1 cellular context compared by ENCODE assay signal in the genomic region with DNA sequence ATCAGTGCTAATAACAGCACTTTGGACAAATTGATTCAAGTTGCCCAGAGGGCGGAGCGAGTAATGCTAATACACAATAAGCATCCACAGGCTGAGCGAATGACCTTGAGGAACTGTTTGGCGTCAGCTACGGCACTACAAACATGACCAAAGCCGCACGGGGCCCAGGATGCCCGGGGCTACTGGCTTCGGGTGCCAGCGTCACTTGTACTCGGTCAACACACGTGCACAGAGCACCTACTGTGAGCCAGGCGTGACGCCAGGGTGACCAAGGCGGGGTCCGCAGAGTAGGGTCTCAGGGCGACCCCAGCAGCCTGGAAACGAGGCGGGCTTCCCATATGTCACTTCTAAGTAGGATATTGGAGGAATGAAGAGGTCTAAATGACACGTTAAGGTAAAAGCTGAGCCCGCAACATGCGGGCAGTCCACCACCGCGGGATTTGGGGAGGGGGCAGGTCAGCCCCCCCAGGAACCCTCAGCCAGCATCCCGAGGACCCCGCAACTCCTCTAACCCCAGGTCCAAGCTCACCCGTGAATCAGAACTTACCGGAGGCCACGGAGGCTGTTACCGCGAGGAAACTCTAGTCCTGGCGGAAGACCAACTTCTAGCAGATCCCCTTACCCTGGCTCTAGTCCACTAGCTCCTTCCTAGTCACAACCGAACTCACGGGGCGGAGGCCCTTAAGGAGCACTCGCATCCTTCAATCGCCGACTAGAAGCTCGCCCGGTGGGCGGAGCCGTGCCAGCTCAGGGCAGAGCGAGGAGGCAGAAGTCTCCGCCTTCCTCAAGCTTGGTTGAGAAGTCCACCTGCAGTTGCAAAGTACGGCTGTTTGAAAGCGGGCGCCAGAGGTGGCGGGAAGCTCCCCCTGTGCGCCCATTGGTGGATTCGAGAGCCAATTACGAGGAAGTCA.
TF ChIP-seq lines count a peak whose summit lies in the region.

A gene with protein sequence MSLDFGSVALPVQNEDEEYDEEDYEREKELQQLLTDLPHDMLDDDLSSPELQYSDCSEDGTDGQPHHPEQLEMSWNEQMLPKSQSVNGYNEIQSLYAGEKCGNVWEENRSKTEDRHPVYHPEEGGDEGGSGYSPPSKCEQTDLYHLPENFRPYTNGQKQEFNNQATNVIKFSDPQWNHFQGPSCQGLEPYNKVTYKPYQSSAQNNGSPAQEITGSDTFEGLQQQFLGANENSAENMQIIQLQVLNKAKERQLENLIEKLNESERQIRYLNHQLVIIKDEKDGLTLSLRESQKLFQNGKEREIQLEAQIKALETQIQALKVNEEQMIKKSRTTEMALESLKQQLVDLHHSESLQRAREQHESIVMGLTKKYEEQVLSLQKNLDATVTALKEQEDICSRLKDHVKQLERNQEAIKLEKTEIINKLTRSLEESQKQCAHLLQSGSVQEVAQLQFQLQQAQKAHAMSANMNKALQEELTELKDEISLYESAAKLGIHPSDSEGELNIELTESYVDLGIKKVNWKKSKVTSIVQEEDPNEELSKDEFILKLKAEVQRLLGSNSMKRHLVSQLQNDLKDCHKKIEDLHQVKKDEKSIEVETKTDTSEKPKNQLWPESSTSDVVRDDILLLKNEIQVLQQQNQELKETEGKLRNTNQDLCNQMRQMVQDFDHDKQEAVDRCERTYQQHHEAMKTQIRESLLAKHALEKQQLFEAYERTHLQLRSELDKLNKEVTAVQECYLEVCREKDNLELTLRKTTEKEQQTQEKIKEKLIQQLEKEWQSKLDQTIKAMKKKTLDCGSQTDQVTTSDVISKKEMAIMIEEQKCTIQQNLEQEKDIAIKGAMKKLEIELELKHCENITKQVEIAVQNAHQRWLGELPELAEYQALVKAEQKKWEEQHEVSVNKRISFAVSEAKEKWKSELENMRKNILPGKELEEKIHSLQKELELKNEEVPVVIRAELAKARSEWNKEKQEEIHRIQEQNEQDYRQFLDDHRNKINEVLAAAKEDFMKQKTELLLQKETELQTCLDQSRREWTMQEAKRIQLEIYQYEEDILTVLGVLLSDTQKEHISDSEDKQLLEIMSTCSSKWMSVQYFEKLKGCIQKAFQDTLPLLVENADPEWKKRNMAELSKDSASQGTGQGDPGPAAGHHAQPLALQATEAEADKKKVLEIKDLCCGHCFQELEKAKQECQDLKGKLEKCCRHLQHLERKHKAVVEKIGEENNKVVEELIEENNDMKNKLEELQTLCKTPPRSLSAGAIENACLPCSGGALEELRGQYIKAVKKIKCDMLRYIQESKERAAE (N-terminal part only) (minus strand): TSS at position 656 of the 911 bp plus-strand sequence. CDS start 5,420 bp downstream, outside the sequence.

TF ChIP-seq in HepG2, 621 proteins besides CTCF, POLR2A, EP300 and RAD21 (continued from another document and continues in another):
- TF ChIP-seq, protein P1, sequence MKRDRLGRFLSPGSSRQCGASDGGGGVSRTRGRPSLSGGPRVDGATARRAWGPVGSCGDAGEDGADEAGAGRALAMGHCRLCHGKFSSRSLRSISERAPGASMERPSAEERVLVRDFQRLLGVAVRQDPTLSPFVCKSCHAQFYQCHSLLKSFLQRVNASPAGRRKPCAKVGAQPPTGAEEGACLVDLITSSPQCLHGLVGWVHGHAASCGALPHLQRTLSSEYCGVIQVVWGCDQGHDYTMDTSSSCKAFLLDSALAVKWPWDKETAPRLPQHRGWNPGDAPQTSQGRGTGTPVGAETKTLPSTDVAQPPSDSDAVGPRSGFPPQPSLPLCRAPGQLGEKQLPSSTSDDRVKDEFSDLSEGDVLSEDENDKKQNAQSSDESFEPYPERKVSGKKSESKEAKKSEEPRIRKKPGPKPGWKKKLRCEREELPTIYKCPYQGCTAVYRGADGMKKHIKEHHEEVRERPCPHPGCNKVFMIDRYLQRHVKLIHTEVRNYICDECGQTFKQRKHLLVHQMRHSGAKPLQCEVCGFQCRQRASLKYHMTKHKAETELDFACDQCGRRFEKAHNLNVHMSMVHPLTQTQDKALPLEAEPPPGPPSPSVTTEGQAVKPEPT (CRISPR knock-in tag; IDR thresholded peaks at IDR 0.05; ENCODE audit: low read depth), result no peak
- TF ChIP-seq, protein P2, sequence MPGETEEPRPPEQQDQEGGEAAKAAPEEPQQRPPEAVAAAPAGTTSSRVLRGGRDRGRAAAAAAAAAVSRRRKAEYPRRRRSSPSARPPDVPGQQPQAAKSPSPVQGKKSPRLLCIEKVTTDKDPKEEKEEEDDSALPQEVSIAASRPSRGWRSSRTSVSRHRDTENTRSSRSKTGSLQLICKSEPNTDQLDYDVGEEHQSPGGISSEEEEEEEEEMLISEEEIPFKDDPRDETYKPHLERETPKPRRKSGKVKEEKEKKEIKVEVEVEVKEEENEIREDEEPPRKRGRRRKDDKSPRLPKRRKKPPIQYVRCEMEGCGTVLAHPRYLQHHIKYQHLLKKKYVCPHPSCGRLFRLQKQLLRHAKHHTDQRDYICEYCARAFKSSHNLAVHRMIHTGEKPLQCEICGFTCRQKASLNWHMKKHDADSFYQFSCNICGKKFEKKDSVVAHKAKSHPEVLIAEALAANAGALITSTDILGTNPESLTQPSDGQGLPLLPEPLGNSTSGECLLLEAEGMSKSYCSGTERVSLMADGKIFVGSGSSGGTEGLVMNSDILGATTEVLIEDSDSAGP (CRISPR knock-in tag; IDR thresholded peaks at IDR 0.05; ENCODE audit: borderline replicate concordance), result peak; percentile 72; the same call in 1 of the 2 replicates
- peak; percentile 86; the same call in 1 of the 2 replicates for TF ChIP-seq GABPB1 (CRISPR knock-in tag; IDR thresholded peaks at IDR 0.05)
- TF ChIP-seq, protein P3, sequence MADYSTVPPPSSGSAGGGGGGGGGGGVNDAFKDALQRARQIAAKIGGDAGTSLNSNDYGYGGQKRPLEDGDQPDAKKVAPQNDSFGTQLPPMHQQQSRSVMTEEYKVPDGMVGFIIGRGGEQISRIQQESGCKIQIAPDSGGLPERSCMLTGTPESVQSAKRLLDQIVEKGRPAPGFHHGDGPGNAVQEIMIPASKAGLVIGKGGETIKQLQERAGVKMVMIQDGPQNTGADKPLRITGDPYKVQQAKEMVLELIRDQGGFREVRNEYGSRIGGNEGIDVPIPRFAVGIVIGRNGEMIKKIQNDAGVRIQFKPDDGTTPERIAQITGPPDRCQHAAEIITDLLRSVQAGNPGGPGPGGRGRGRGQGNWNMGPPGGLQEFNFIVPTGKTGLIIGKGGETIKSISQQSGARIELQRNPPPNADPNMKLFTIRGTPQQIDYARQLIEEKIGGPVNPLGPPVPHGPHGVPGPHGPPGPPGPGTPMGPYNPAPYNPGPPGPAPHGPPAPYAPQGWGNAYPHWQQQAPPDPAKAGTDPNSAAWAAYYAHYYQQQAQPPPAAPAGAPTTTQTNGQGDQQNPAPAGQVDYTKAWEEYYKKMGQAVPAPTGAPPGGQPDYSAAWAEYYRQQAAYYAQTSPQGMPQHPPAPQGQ (CRISPR knock-in tag; IDR thresholded peaks at IDR 0.05; ENCODE audit: borderline replicate concordance), result no peak
- peak; percentile 38; the same call in 1 of the 2 replicates for TF ChIP-seq MXD4 (CRISPR knock-in tag; IDR thresholded peaks at IDR 0.05)
- TF ChIP-seq, protein P4, sequence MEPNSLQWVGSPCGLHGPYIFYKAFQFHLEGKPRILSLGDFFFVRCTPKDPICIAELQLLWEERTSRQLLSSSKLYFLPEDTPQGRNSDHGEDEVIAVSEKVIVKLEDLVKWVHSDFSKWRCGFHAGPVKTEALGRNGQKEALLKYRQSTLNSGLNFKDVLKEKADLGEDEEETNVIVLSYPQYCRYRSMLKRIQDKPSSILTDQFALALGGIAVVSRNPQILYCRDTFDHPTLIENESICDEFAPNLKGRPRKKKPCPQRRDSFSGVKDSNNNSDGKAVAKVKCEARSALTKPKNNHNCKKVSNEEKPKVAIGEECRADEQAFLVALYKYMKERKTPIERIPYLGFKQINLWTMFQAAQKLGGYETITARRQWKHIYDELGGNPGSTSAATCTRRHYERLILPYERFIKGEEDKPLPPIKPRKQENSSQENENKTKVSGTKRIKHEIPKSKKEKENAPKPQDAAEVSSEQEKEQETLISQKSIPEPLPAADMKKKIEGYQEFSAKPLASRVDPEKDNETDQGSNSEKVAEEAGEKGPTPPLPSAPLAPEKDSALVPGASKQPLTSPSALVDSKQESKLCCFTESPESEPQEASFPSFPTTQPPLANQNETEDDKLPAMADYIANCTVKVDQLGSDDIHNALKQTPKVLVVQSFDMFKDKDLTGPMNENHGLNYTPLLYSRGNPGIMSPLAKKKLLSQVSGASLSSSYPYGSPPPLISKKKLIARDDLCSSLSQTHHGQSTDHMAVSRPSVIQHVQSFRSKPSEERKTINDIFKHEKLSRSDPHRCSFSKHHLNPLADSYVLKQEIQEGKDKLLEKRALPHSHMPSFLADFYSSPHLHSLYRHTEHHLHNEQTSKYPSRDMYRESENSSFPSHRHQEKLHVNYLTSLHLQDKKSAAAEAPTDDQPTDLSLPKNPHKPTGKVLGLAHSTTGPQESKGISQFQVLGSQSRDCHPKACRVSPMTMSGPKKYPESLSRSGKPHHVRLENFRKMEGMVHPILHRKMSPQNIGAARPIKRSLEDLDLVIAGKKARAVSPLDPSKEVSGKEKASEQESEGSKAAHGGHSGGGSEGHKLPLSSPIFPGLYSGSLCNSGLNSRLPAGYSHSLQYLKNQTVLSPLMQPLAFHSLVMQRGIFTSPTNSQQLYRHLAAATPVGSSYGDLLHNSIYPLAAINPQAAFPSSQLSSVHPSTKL (CRISPR knock-in tag; IDR thresholded peaks at IDR 0.05), result no peak
- TF ChIP-seq HDAC1 (CRISPR knock-in tag; IDR thresholded peaks at IDR 0.05), result peak; percentile 98
- no peak for TF ChIP-seq MTF2 (CRISPR knock-in tag; IDR thresholded peaks at IDR 0.05; ENCODE audit: borderline replicate concordance)
- TF ChIP-seq, protein P5, sequence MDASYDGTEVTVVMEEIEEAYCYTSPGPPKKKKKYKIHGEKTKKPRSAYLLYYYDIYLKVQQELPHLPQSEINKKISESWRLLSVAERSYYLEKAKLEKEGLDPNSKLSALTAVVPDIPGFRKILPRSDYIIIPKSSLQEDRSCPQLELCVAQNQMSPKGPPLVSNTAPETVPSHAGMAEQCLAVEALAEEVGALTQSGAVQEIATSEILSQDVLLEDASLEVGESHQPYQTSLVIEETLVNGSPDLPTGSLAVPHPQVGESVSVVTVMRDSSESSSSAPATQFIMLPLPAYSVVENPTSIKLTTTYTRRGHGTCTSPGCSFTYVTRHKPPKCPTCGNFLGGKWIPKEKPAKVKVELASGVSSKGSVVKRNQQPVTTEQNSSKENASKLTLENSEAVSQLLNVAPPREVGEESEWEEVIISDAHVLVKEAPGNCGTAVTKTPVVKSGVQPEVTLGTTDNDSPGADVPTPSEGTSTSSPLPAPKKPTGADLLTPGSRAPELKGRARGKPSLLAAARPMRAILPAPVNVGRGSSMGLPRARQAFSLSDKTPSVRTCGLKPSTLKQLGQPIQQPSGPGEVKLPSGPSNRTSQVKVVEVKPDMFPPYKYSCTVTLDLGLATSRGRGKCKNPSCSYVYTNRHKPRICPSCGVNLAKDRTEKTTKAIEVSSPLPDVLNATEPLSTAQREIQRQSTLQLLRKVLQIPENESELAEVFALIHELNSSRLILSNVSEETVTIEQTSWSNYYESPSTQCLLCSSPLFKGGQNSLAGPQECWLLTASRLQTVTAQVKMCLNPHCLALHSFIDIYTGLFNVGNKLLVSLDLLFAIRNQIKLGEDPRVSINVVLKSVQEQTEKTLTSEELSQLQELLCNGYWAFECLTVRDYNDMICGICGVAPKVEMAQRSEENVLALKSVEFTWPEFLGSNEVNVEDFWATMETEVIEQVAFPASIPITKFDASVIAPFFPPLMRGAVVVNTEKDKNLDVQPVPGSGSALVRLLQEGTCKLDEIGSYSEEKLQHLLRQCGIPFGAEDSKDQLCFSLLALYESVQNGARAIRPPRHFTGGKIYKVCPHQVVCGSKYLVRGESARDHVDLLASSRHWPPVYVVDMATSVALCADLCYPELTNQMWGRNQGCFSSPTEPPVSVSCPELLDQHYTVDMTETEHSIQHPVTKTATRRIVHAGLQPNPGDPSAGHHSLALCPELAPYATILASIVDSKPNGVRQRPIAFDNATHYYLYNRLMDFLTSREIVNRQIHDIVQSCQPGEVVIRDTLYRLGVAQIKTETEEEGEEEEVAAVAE (CRISPR knock-in tag; IDR thresholded peaks at IDR 0.05; ENCODE audit: borderline replicate concordance), result no peak
- TF ChIP-seq ZNF468 (CRISPR knock-in tag; IDR thresholded peaks at IDR 0.05), result no peak
- TF ChIP-seq FOXM1 (CRISPR knock-in tag; IDR thresholded peaks at IDR 0.05), result no peak
- no peak for TF ChIP-seq ZNF205 (CRISPR knock-in tag; IDR thresholded peaks at IDR 0.05)
- TF ChIP-seq ATRX (CRISPR knock-in tag; IDR thresholded peaks at IDR 0.05; ENCODE audit: borderline replicate concordance), result no peak
- TF ChIP-seq, protein P6, sequence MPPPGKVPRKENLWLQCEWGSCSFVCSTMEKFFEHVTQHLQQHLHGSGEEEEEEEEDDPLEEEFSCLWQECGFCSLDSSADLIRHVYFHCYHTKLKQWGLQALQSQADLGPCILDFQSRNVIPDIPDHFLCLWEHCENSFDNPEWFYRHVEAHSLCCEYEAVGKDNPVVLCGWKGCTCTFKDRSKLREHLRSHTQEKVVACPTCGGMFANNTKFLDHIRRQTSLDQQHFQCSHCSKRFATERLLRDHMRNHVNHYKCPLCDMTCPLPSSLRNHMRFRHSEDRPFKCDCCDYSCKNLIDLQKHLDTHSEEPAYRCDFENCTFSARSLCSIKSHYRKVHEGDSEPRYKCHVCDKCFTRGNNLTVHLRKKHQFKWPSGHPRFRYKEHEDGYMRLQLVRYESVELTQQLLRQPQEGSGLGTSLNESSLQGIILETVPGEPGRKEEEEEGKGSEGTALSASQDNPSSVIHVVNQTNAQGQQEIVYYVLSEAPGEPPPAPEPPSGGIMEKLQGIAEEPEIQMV (CRISPR knock-in tag; IDR thresholded peaks at IDR 0.05; ENCODE audit: low read depth), result peak; percentile 28; the same call in 1 of the 2 replicates
- peak; percentile 89 for TF ChIP-seq SP5 (CRISPR knock-in tag; IDR thresholded peaks at IDR 0.05; ENCODE audit: borderline replicate concordance, low read depth)
- TF ChIP-seq ZC3H13 (CRISPR knock-in tag; IDR thresholded peaks at IDR 0.05), result no peak
- TF ChIP-seq ZNF816 (CRISPR knock-in tag; IDR thresholded peaks at IDR 0.05; ENCODE audit: borderline replicate concordance), result no peak; the same call in 1 of the 2 replicates
- TF ChIP-seq ZSCAN21 (CRISPR knock-in tag; IDR thresholded peaks at IDR 0.05; ENCODE audit: borderline replicate concordance), result no peak; the same call in 1 of the 2 replicates
- TF ChIP-seq RBM22 (optimal IDR thresholded peaks at IDR 0.05; ENCODE audit: low read length), result no peak
- TF ChIP-seq RELA (CRISPR knock-in tag; IDR thresholded peaks at IDR 0.05), result no peak
- TF ChIP-seq, protein P7, sequence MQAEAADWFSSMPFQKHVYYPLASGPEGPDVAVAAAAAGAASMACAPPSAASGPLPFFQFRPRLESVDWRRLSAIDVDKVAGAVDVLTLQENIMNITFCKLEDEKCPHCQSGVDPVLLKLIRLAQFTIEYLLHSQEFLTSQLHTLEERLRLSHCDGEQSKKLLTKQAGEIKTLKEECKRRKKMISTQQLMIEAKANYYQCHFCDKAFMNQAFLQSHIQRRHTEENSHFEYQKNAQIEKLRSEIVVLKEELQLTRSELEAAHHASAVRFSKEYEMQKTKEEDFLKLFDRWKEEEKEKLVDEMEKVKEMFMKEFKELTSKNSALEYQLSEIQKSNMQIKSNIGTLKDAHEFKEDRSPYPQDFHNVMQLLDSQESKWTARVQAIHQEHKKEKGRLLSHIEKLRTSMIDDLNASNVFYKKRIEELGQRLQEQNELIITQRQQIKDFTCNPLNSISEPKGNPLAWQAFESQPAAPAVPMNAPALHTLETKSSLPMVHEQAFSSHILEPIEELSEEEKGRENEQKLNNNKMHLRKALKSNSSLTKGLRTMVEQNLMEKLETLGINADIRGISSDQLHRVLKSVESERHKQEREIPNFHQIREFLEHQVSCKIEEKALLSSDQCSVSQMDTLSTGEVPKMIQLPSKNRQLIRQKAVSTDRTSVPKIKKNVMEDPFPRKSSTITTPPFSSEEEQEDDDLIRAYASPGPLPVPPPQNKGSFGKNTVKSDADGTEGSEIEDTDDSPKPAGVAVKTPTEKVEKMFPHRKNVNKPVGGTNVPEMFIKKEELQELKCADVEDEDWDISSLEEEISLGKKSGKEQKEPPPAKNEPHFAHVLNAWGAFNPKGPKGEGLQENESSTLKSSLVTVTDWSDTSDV (CRISPR knock-in tag; IDR thresholded peaks at IDR 0.05), result no peak
- TF ChIP-seq SIN3B (IDR thresholded peaks at IDR 0.05; ENCODE audit: low read length), result peak; percentile 94
